ENCODE assay signal across 8 cellular contexts in the genomic region with DNA sequence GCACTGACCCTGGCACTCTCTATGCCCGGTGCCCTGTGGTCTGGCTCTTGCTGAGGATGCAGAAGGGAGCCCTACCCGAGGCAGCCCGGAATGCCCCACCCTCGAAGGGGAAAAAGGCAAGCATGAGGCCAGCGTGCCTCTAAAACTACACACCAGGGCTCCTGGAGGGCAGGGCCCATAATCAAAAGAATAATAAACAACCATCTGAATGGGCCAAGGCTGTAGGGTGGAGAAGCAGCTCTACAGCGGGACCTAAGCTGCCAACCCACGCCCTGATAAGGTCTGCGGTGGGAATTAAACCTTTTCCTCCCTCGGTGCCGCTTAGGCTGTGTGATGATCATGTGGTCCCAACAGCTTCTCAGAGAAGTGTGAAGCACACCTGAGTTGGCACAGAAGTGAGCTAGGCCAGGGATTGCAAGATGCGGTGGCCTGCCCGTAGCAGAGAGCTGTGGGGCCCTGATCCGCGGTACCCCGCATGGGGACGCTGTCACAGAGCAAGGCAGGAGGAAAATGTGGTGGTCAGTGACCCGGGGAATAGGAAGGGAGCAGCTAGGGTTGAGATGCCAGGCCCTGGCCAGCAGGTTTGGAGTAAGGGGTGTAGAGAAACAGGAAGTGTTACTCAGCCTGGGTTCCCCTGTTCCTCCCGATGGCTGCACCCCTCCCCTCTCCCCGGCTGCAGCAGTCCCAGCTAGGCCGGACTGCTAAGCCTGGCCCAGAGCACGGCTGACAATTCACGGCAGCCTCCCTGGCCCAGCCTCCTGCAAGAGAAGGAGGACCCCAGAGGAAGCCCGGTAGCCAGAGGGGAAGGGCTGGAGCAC. TPM values are rescaled to one million over a fixed set of nuclear protein-coding genes. Genes with fewer than 3 reads are reported as not detected.
DNase-seq lines count a peak whose midpoint lies in the region; ATAC-seq and TF ChIP-seq lines count a peak whose summit lies in the region.

No MANE protein-coding gene starts in this region.

- no peak for TF ChIP-seq EP300 in suprapubic skin (IDR thresholded peaks at IDR 0.05)

- peaks cover 3% of the 10 kb centered on the region for H3K36me3 Mint-ChIP-seq in activated CD8-positive, alpha-beta memory T cell treated with anti-CD3 and anti-CD28 coated beads, Interleukin-2, amount 10 ng/mL, durations not matched to agents 7 days and 5 days

- no peak for DNase-seq in activated CD8-positive, alpha-beta memory T cell treated with anti-CD3 and anti-CD28 coated beads, Interleukin-2, amount 10 ng/mL, durations not matched to agents 7 days and 5 days
- DNase-seq in activated CD8-positive, alpha-beta memory T cell treated with anti-CD3 and anti-CD28 coated beads, Interleukin-2, amount 50 U/mL, for 4 hours: no peak
- no peak for DNase-seq in PC-3
- DNase-seq in suprapubic skin (ENCODE audit: low spot score in 2 of 2): no peak
- no peak for DNase-seq in hippocampal formation (lab: John Stamatoyannopoulos, UW)
- no peak for DNase-seq in stimulated activated CD8-positive, alpha-beta memory T cell treated with anti-CD3 and anti-CD28 coated beads, Interleukin-4, amount 100 ng/mL, for 48 hours

- peak overlapping the region; percentile 85 for H3K27ac Mint-ChIP-seq in activated CD8-positive, alpha-beta memory T cell treated with anti-CD3 and anti-CD28 coated beads, Interleukin-2, amount 10 ng/mL, durations not matched to agents 7 days and 5 days

- H3K4me2 ChIP-seq in PC-3 (ENCODE audit: low read length): peak overlapping the region; percentile 73

- no peaks in the 10 kb centered on the region for H3F3A ChIP-seq in PC-3 (ENCODE audit: low read length, unreplicated experiment)

- TF ChIP-seq CTCF in PC-3 (conservative IDR thresholded peaks at IDR 0.05; ENCODE audit: low read depth, low read length) (no peak), suprapubic skin (IDR thresholded peaks at IDR 0.05) (no peak)

- no peak overlapping the region for H3K4me3 Mint-ChIP-seq in activated CD8-positive, alpha-beta memory T cell treated with anti-CD3 and anti-CD28 coated beads, Interleukin-2, amount 10 ng/mL, durations not matched to agents 7 days and 5 days

- no peaks in the 10 kb centered on the region for H4K20me1 ChIP-seq in PC-3 (ENCODE audit: low read length)

- no peak for TF ChIP-seq POLR2A in suprapubic skin (IDR thresholded peaks at IDR 0.05)

- peak overlapping the region; percentile 34; the same call in 1 of the 2 replicates for H3K9ac ChIP-seq in PC-3 (ENCODE audit: low read length)

- peak overlapping the region; percentile 53; the same call in 1 of the 2 replicates for H2AFZ ChIP-seq in PC-3 (ENCODE audit: low read length)

- POLR2A ChIA-PET in PC-3 (lab: Charles Lee; ENCODE audit: unreplicated experiment): interaction anchor here (0.6 to 0.7 kb wide), 2 partner anchors 62 to 125 kb away, joined by 3 to 4 read pairs; no protein-coding TSS in a partner anchor

- no peaks in the 10 kb centered on the region for H3K27me3 ChIP-seq in PC-3 (ENCODE audit: low read length)
- H3K27me3 ChIP-seq in esophagus (ENCODE audit: control insufficient read depth in 1 of 2, insufficient read depth in 2 of 2, low read length in 2 of 2): no peaks in the 10 kb centered on the region
- no peaks in the 10 kb centered on the region for H3K27me3 ChIP-seq in suprapubic skin

- H3K79me2 ChIP-seq in PC-3 (ENCODE audit: low read length): no peaks in the 10 kb centered on the region

- 40 to 44% methylated on average over 23 of the region's 23 CpGs for WGBS in esophagus, 2 donors
- WGBS in suprapubic skin: 42% methylated on average over 23 of the region's 23 CpGs

- H3K27ac ChIP-seq in PC-3 (ENCODE audit: low read length): peak overlapping the region; percentile 77
- H3K27ac ChIP-seq in esophagus (ENCODE audit: low read depth in 2 of 2, low read length in 1 of 2): peak overlapping the region; percentile 98
- H3K27ac ChIP-seq in suprapubic skin: peak overlapping the region; percentile 90

- BruUV-seq in PC-3 (replicated peaks; lab: Mats Ljungman, UMichigan): no TSS peak

- CTCF ChIA-PET in activated CD8-positive, alpha-beta memory T cell treated with anti-CD3 and anti-CD28 coated beads, Interleukin-2, amount 10 ng/mL, durations not matched to agents 7 days and 5 days (lab: Charles Lee): interaction anchor here (0.9 to 2.1 kb wide), 5 partner anchors 14 to 35 kb away, joined by 3 to 13 read pairs (median 4); no protein-coding TSS in a partner anchor
- CTCF ChIA-PET in PC-3 (lab: Charles Lee): interaction anchor here (1.4 kb wide), 1 partner anchor 21 kb away, joined by 9 read pairs; no protein-coding TSS in a partner anchor

- H3K9me3 Mint-ChIP-seq in activated CD8-positive, alpha-beta memory T cell treated with anti-CD3 and anti-CD28 coated beads, Interleukin-2, amount 10 ng/mL, durations not matched to agents 7 days and 5 days (ENCODE audit: low read depth): no peaks in the 10 kb centered on the region

- H3K4me3 ChIP-seq in PC-3 (ENCODE audit: low read length) (no peak overlapping the region; the same call in 1 of the 2 replicates), esophagus (ENCODE audit: low read depth in 1 of 2, low read length in 2 of 2) (peak overlapping the region; percentile 2 to 17), suprapubic skin (peak overlapping the region; percentile 25)

- no peaks in the 10 kb centered on the region for H3K27me3 Mint-ChIP-seq in activated CD8-positive, alpha-beta memory T cell treated with anti-CD3 and anti-CD28 coated beads, Interleukin-2, amount 10 ng/mL, durations not matched to agents 7 days and 5 days

- intact Hi-C loops in PC-3 (cut with micrococcal nuclease): no loop called here

- H3K4me1 Mint-ChIP-seq in activated CD8-positive, alpha-beta memory T cell treated with anti-CD3 and anti-CD28 coated beads, Interleukin-2, amount 10 ng/mL, durations not matched to agents 7 days and 5 days: peaks cover 44% of the 10 kb centered on the region

- H3K9me3 ChIP-seq in PC-3 (ENCODE audit: low read length): no peaks in the 10 kb centered on the region
- H3K9me3 ChIP-seq in esophagus (ENCODE audit: control insufficient read depth in 2 of 2, insufficient read depth in 1 of 2, low read depth in 1 of 2, low read length in 1 of 2): peaks cover 0 to 2% of the 10 kb centered on the region in 2 donors
- H3K9me3 ChIP-seq in suprapubic skin: no peaks in the 10 kb centered on the region

- ATAC-seq in activated CD8-positive, alpha-beta memory T cell treated with anti-CD3 and anti-CD28 coated beads, Interleukin-2, amount 10 ng/mL, durations not matched to agents 7 days and 5 days: no peak
- ATAC-seq in PC-3 (no peak), GM21576 (IDR thresholded peaks at IDR 0.05; ENCODE audit: unreplicated experiment) (no peak)

- no peaks in the 10 kb centered on the region for H3K9me2 ChIP-seq in PC-3 (replicated peaks; ENCODE audit: low read length)

- peaks cover 49% of the 10 kb centered on the region for H3K4me1 ChIP-seq in PC-3 (ENCODE audit: insufficient read depth, low read length)
- peaks cover 12 to 57% of the 10 kb centered on the region in 2 donors for H3K4me1 ChIP-seq in esophagus (ENCODE audit: control insufficient read depth in 2 of 2, insufficient read depth in 2 of 2, low read length in 1 of 2)
- H3K4me1 ChIP-seq in suprapubic skin: peaks cover 84% of the 10 kb centered on the region

- H3K36me3 ChIP-seq in PC-3 (ENCODE audit: low read depth, low read length): no peaks in the 10 kb centered on the region; the same call in 1 of the 2 replicates
- H3K36me3 ChIP-seq in esophagus (ENCODE audit: control insufficient read depth in 2 of 2, insufficient read depth in 2 of 2, low read length in 1 of 2): peaks cover 8 to 32% of the 10 kb centered on the region in 2 donors
- H3K36me3 ChIP-seq in suprapubic skin: peaks cover 14% of the 10 kb centered on the region

RNA-seq across cellular contexts. Expression of a gene that starts 1.1 kb away (rescaled TPM):
- total RNA-seq in activated CD8-positive, alpha-beta memory T cell treated with anti-CD3 and anti-CD28 coated beads, Interleukin-2, amount 10 ng/mL, durations not matched to agents 7 days and 5 days: under 1 TPM; 0.45 to 0.82 TPM
- 0.63 and 1.5 TPM in 2 replicates for total RNA-seq in PC-3 (2014; rRNA removed)
- 10 to 100 TPM; 21.3 to 71.9 TPM for polyA plus RNA-seq in esophagus
- total RNA-seq in suprapubic skin: 10 to 100 TPM in 3 of 4 donors, 1 to 10 TPM in 1; 6.8 to 25.2 (median 19.6) TPM

RNA-seq across cellular contexts. Expression of a gene that starts 4.8 kb away (rescaled TPM):
- total RNA-seq in activated CD8-positive, alpha-beta memory T cell treated with anti-CD3 and anti-CD28 coated beads, Interleukin-2, amount 10 ng/mL, durations not matched to agents 7 days and 5 days: 10 to 100 TPM; 25.9 to 29.1 TPM
- total RNA-seq in PC-3 (2014; rRNA removed) (58.9 and 65.8 TPM in 2 replicates), suprapubic skin (10 to 100 TPM; 39.4 to 70.3 (median 56.2) TPM)
- 10 to 100 TPM; 42.9 to 87.9 TPM for polyA plus RNA-seq in esophagus

RNA-seq across cellular contexts. Expression of a gene that starts 13.6 kb away (rescaled TPM):
- 10 to 100 TPM; 30.9 to 33.1 TPM for total RNA-seq in activated CD8-positive, alpha-beta memory T cell treated with anti-CD3 and anti-CD28 coated beads, Interleukin-2, amount 10 ng/mL, durations not matched to agents 7 days and 5 days
- 21.4 and 34.0 TPM in 2 replicates for total RNA-seq in PC-3 (2014; rRNA removed)
- polyA plus RNA-seq in esophagus: 10 to 100 TPM; 18.0 to 21.6 TPM
- 10 to 100 TPM; 25.4 to 44.8 (median 35.6) TPM for total RNA-seq in suprapubic skin

RNA-seq across cellular contexts. Expression of a gene that starts 38.2 kb away (rescaled TPM):
- 10 to 100 TPM; 28.2 TPM for total RNA-seq in activated CD8-positive, alpha-beta memory T cell treated with anti-CD3 and anti-CD28 coated beads, Interleukin-2, amount 10 ng/mL, durations not matched to agents 7 days and 5 days
- total RNA-seq in PC-3 (2014; rRNA removed): 32.3 and 39.6 TPM in 2 replicates
- polyA plus RNA-seq in esophagus: 10 to 100 TPM; 22.5 to 45.5 TPM
- total RNA-seq in suprapubic skin: 10 to 100 TPM; 33.3 to 57.1 (median 37.9) TPM

RNA-seq across cellular contexts. Expression of a gene that starts 38.6 kb away (rescaled TPM):
- 10 to 100 TPM; 45.6 to 51.2 TPM for total RNA-seq in activated CD8-positive, alpha-beta memory T cell treated with anti-CD3 and anti-CD28 coated beads, Interleukin-2, amount 10 ng/mL, durations not matched to agents 7 days and 5 days
- total RNA-seq in PC-3 (2014; rRNA removed) (51.2 and 53.3 TPM in 2 replicates), suprapubic skin (10 to 100 TPM; 20.4 to 40.2 (median 30.3) TPM)
- polyA plus RNA-seq in esophagus: 10 to 100 TPM; 51.3 to 88.1 TPM
